1 cellular context compared by ENCODE assay signal in the genomic region with DNA sequence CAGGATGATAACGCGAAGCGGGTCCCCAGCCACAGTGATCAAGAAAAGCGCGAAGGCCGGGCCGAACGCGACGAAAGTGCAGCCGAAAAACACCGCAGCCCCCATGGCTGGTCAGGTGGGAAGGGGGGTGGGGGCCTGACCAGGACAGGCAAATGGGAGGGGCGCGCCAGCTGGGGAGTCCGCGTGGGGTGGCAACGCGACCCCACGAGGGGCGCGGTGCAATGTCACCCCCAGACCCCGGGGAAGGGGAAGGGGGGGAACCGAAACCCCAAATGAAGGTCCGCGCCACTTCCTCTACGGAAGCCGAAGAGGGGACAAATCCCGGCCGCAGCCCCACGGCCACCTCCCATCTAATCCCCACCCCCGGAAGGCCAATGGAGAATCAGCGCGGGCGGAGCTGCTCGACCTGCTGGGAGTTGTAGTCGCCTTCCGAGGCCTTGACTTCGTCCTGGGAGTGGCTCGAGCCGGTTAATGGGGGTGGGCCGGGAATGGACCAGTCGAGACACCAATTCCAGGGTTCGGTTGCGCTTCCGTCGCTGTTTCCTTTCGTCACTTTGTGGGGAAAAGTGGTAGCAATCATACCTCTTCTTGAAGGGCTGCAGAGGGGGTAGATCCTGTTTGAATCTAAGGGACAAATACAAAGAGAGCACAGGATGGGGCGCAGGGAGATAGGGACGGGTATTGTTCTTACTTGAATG.
TF ChIP-seq lines count a peak whose summit lies in the region.

TSS of gene APH1A (minus strand) at position 311 of the 698 bp plus-strand sequence. CDS start at position 105, 206 bp downstream.

TF ChIP-seq in HepG2, 621 proteins besides CTCF, POLR2A, EP300 and RAD21 (continued from another document and continues in another):
- TF ChIP-seq HINFP (CRISPR knock-in tag; IDR thresholded peaks at IDR 0.05; ENCODE audit: low read depth) (no peak), ARNTL (CRISPR knock-in tag; IDR thresholded peaks at IDR 0.05) (no peak), ZNF333 (CRISPR knock-in tag; IDR thresholded peaks at IDR 0.05; ENCODE audit: borderline replicate concordance) (peak; percentile 74; the same call in 1 of the 2 replicates), ZNF101 (CRISPR knock-in tag; IDR thresholded peaks at IDR 0.05; ENCODE audit: borderline replicate concordance, low read depth) (no peak), HNRNPUL1 (IDR thresholded peaks at IDR 0.05; ENCODE audit: low read depth, low read length) (no peak), BHLHE40 (IDR thresholded peaks at IDR 0.05; ENCODE audit: low read length) (no peak), KDM5A (IDR thresholded peaks at IDR 0.05; ENCODE audit: borderline replicate concordance, low read length) (peak; percentile 96), U2AF2 (IDR thresholded peaks at IDR 0.05; ENCODE audit: low read depth, low read length) (no peak), TBX3 (IDR thresholded peaks at IDR 0.05; ENCODE audit: borderline replicate concordance) (peak; percentile 39; the same call in 1 of the 2 replicates), NR1H2 (CRISPR knock-in tag; IDR thresholded peaks at IDR 0.05; ENCODE audit: borderline replicate concordance, low read depth) (no peak), ZNF574 (CRISPR knock-in tag; IDR thresholded peaks at IDR 0.05) (peak; percentile 91), NPAS2 (CRISPR knock-in tag; IDR thresholded peaks at IDR 0.05; ENCODE audit: borderline replicate concordance) (no peak), ZNF7 (CRISPR knock-in tag; IDR thresholded peaks at IDR 0.05) (no peak), ZNF224 (CRISPR knock-in tag; IDR thresholded peaks at IDR 0.05) (no peak), IKZF4 (CRISPR knock-in tag; IDR thresholded peaks at IDR 0.05; ENCODE audit: borderline replicate concordance, low read depth, not compliant biosample characterization) (no peak), ZBTB21 (CRISPR knock-in tag; IDR thresholded peaks at IDR 0.05) (no peak), CBX5 (CRISPR knock-in tag; IDR thresholded peaks at IDR 0.05; ENCODE audit: borderline replicate concordance) (peak; percentile 38; the same call in 1 of the 2 replicates), MBD4 (IDR thresholded peaks at IDR 0.05; ENCODE audit: borderline replicate concordance, low read length) (no peak), ADNP (CRISPR knock-in tag; IDR thresholded peaks at IDR 0.05) (no peak), PBX3 (CRISPR knock-in tag; IDR thresholded peaks at IDR 0.05; ENCODE audit: borderline replicate concordance) (no peak), ZNF136 (CRISPR knock-in tag; IDR thresholded peaks at IDR 0.05; ENCODE audit: low read depth) (no peak; the same call in 1 of the 2 replicates), ZNF30 (CRISPR knock-in tag; IDR thresholded peaks at IDR 0.05) (no peak), HOXA7 (CRISPR knock-in tag; IDR thresholded peaks at IDR 0.05) (no peak), ZNF891 (CRISPR knock-in tag; IDR thresholded peaks at IDR 0.05) (peak; percentile 62; the same call in 1 of the 2 replicates), FOSL1 (CRISPR knock-in tag; IDR thresholded peaks at IDR 0.05; ENCODE audit: borderline replicate concordance) (no peak), ZNF747 (CRISPR knock-in tag; IDR thresholded peaks at IDR 0.05; ENCODE audit: borderline replicate concordance) (peak; percentile 85; the same call in 1 of the 2 replicates), ZNF256 (CRISPR knock-in tag; conservative IDR thresholded peaks at IDR 0.05) (no peak), KLF12 (CRISPR knock-in tag; IDR thresholded peaks at IDR 0.05; ENCODE audit: borderline replicate concordance) (peak; percentile 97; the same call in 1 of the 2 replicates), RXRA (CRISPR knock-in tag; IDR thresholded peaks at IDR 0.05) (peak; percentile 55; the same call in 1 of the 2 replicates), ZNF142 (CRISPR knock-in tag; IDR thresholded peaks at IDR 0.05) (0 out of 2 replicates have a peak, but pooled peaks have one; percentile 35), NBN (conservative IDR thresholded peaks at IDR 0.05) (no peak), CAMTA2 (CRISPR knock-in tag; IDR thresholded peaks at IDR 0.05; ENCODE audit: borderline replicate concordance) (no peak), KLF9 (CRISPR knock-in tag; IDR thresholded peaks at IDR 0.05; ENCODE audit: low read depth) (no peak), SIX1 (CRISPR knock-in tag; IDR thresholded peaks at IDR 0.05; ENCODE audit: borderline replicate concordance) (no peak), ZNF572 (CRISPR knock-in tag; IDR thresholded peaks at IDR 0.05) (peak; percentile 51; the same call in 1 of the 2 replicates), ZNF564 (CRISPR knock-in tag; IDR thresholded peaks at IDR 0.05) (0 out of 2 replicates have a peak, but pooled peaks have one; percentile 37), MXD4 (CRISPR knock-in tag; IDR thresholded peaks at IDR 0.05) (peak; percentile 52; the same call in 1 of the 2 replicates)
- TF ChIP-seq, protein P1, sequence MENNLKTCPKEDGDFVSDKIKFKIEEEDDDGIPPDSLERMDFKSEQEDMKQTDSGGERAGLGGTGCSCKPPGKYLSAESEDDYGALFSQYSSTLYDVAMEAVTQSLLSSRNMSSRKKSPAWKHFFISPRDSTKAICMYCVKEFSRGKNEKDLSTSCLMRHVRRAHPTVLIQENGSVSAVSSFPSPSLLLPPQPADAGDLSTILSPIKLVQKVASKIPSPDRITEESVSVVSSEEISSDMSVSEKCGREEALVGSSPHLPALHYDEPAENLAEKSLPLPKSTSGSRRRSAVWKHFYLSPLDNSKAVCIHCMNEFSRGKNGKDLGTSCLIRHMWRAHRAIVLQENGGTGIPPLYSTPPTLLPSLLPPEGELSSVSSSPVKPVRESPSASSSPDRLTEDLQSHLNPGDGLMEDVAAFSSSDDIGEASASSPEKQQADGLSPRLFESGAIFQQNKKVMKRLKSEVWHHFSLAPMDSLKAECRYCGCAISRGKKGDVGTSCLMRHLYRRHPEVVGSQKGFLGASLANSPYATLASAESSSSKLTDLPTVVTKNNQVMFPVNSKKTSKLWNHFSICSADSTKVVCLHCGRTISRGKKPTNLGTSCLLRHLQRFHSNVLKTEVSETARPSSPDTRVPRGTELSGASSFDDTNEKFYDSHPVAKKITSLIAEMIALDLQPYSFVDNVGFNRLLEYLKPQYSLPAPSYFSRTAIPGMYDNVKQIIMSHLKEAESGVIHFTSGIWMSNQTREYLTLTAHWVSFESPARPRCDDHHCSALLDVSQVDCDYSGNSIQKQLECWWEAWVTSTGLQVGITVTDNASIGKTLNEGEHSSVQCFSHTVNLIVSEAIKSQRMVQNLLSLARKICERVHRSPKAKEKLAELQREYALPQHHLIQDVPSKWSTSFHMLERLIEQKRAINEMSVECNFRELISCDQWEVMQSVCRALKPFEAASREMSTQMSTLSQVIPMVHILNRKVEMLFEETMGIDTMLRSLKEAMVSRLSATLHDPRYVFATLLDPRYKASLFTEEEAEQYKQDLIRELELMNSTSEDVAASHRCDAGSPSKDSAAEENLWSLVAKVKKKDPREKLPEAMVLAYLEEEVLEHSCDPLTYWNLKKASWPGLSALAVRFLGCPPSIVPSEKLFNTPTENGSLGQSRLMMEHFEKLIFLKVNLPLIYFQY (CRISPR knock-in tag; IDR thresholded peaks at IDR 0.05; ENCODE audit: borderline replicate concordance) = no peak
- TF ChIP-seq, protein P2, sequence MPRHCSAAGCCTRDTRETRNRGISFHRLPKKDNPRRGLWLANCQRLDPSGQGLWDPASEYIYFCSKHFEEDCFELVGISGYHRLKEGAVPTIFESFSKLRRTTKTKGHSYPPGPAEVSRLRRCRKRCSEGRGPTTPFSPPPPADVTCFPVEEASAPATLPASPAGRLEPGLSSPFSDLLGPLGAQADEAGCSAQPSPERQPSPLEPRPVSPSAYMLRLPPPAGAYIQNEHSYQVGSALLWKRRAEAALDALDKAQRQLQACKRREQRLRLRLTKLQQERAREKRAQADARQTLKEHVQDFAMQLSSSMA (CRISPR knock-in tag; IDR thresholded peaks at IDR 0.05) = peak; percentile 78
- TF ChIP-seq, protein P3, sequence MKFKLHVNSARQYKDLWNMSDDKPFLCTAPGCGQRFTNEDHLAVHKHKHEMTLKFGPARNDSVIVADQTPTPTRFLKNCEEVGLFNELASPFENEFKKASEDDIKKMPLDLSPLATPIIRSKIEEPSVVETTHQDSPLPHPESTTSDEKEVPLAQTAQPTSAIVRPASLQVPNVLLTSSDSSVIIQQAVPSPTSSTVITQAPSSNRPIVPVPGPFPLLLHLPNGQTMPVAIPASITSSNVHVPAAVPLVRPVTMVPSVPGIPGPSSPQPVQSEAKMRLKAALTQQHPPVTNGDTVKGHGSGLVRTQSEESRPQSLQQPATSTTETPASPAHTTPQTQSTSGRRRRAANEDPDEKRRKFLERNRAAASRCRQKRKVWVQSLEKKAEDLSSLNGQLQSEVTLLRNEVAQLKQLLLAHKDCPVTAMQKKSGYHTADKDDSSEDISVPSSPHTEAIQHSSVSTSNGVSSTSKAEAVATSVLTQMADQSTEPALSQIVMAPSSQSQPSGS (CRISPR knock-in tag; IDR thresholded peaks at IDR 0.05) = no peak; the same call in 1 of the 2 replicates
- TF ChIP-seq, protein P4, sequence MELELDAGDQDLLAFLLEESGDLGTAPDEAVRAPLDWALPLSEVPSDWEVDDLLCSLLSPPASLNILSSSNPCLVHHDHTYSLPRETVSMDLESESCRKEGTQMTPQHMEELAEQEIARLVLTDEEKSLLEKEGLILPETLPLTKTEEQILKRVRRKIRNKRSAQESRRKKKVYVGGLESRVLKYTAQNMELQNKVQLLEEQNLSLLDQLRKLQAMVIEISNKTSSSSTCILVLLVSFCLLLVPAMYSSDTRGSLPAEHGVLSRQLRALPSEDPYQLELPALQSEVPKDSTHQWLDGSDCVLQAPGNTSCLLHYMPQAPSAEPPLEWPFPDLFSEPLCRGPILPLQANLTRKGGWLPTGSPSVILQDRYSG (CRISPR knock-in tag; IDR thresholded peaks at IDR 0.05) = no peak
